Comparison of ENCODE assay signal across 8 cellular contexts in the genomic region with DNA sequence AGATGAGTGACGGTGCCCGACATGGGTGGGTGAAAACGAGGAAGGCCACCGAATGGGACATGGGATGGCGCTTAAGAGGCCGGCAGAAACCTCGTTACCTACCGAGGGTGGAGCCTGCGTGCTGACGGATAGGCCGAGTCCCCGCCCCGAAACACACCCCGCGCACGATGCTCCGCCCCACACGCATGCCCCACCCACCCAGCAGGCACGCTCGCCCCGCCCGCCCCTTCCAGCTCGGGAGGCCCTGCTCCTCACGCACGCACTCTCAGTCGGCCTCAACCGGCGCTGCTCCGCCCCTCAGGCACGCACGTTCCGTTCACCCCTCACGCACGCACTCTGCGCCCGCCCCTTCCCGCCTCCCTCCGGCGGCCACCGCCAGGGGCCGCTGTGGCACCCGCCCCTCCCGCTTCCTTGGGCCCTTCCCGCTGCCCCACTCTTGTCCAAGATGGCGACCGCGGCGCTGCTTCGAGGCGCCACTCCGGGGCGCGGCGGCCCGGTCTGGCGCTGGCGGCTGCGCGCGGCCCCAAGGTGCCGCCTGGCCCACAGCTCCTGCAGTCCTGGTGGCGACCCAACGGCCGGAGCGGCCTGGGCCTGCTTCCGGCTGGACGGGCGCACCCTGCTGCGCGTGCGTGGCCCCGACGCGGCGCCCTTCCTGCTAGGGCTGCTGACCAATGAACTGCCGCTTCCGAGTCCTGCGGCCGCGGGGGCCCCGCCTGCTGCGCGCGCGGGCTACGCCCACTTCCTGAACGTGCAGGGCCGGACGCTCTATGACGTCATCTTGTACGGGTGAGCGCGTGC. TPM values are rescaled to one million over a fixed set of nuclear protein-coding genes. Genes with fewer than 3 reads are reported as not detected.
DNase-seq lines count a peak whose midpoint lies in the region; ATAC-seq and TF ChIP-seq lines count a peak whose summit lies in the region.

TSS of gene IBA57 (plus strand) at position 433 of the 798 bp plus-strand sequence. CDS start at position 446, 13 bp downstream.

- POLR2A ChIA-PET in naive thymus-derived CD4-positive, alpha-beta T cell (lab: Charles Lee), result interaction anchor here (0.7 to 8.3 kb wide), 19 partner anchors 9 to 321 kb away, joined by 3 to 109 read pairs (median 6); partner anchors contain the start of genes ARF1, GUK1 and RNF187

- peak within 1 kb of the TSS; percentile 85 for H3K27ac ChIP-seq in DOHH2 (ENCODE audit: low read depth, low read length)
- peak within 1 kb of the TSS; percentile 99 for H3K27ac ChIP-seq in KOPT-K1 (ENCODE audit: low read depth, low read length, poor library complexity, severe bottlenecking)
- peak within 1 kb of the TSS; percentile 99 to 100 (median 100) for H3K27ac ChIP-seq in Peyer's patch
- peak within 1 kb of the TSS; percentile 97 for H3K27ac ChIP-seq in naive thymus-derived CD4-positive, alpha-beta T cell (ENCODE audit: low read depth, low read length)

- H3K9me3 ChIP-seq in DOHH2 (ENCODE audit: control insufficient read depth, insufficient read depth, low read length), result no peaks in the 10 kb centered on the region
- H3K9me3 ChIP-seq in KOPT-K1 (ENCODE audit: insufficient read depth, low read length, poor library complexity, severe bottlenecking), result no peaks in the 10 kb centered on the region
- no peaks in the 10 kb centered on the region for H3K9me3 ChIP-seq in Peyer's patch
- no peaks in the 10 kb centered on the region for H3K9me3 ChIP-seq in naive thymus-derived CD4-positive, alpha-beta T cell (ENCODE audit: control insufficient read depth in 2 of 3, low read length in 3 of 3)

- peak within 1 kb of the TSS; percentile 85 for H3K4me3 ChIP-seq in DOHH2 (ENCODE audit: low read length)
- peak within 1 kb of the TSS; percentile 65 to 100 (median 88) for H3K4me3 ChIP-seq in Peyer's patch
- peak within 1 kb of the TSS; percentile 79 for H3K4me3 ChIP-seq in naive thymus-derived CD4-positive, alpha-beta T cell (ENCODE audit: low read length)

- H3K27me3 ChIP-seq in DOHH2 (ENCODE audit: control insufficient read depth, low read length), result no peaks in the 10 kb centered on the region
- no peaks in the 10 kb centered on the region for H3K27me3 ChIP-seq in Peyer's patch
- no peaks in the 10 kb centered on the region for H3K27me3 ChIP-seq in naive thymus-derived CD4-positive, alpha-beta T cell (ENCODE audit: control insufficient read depth in 2 of 2, insufficient read depth in 2 of 2, low read length in 2 of 2)

- H3K9me3 Mint-ChIP-seq in naive thymus-derived CD4-positive, alpha-beta T cell, result peaks cover 0 to 2% (median 0%) of the 10 kb centered on the region in 11 donors
- H3K9me3 Mint-ChIP-seq in stimulated activated naive B cell treated with anti-CD40 and anti-IgM and Interleukin-4, amounts not matched to agents 10 μg/mL and 1 μg/mL and 100 μg/mL, for 72 hours, result no peaks in the 10 kb centered on the region

- peaks cover 10 to 65% (median 48%) of the 10 kb centered on the region in 7 donors for H3K4me1 Mint-ChIP-seq in naive thymus-derived CD4-positive, alpha-beta T cell
- H3K4me1 Mint-ChIP-seq in stimulated activated naive B cell treated with anti-CD40 and anti-IgM and Interleukin-4, amounts not matched to agents 10 μg/mL and 1 μg/mL and 100 μg/mL, for 72 hours, result peaks cover 27 to 51% of the 10 kb centered on the region in 2 donors

- TF ChIP-seq POLR2A in Peyer's patch (IDR thresholded peaks at IDR 0.05), result peak; percentile 78 to 97

- TF ChIP-seq CTCF in DOHH2 (IDR thresholded peaks at IDR 0.05; ENCODE audit: low read depth, low read length, poor library complexity, severe bottlenecking), result peak; percentile 66
- TF ChIP-seq CTCF in Peyer's patch (IDR thresholded peaks at IDR 0.05), result peak; percentile 88 to 100 (median 98)

- H3K9me2 ChIP-seq in DOHH2 (replicated peaks; ENCODE audit: control insufficient read depth, low read length), result no peaks in the 10 kb centered on the region

- peak within 1 kb of the TSS; percentile 76 to 92 (median 88) for H3K4me3 Mint-ChIP-seq in naive thymus-derived CD4-positive, alpha-beta T cell
- H3K4me3 Mint-ChIP-seq in stimulated activated naive B cell treated with anti-CD40 and anti-IgM and Interleukin-4, amounts not matched to agents 10 μg/mL and 1 μg/mL and 100 μg/mL, for 72 hours, result peak within 1 kb of the TSS; percentile 84 to 90

- no peaks in the 10 kb centered on the region for H3F3A ChIP-seq in DOHH2 (ENCODE audit: control insufficient read depth, insufficient read depth)

- H3K36me3 Mint-ChIP-seq in naive thymus-derived CD4-positive, alpha-beta T cell, result no peaks in the 10 kb centered on the region
- peaks cover 5 to 10% of the 10 kb centered on the region in 2 donors for H3K36me3 Mint-ChIP-seq in stimulated activated naive B cell treated with anti-CD40 and anti-IgM and Interleukin-4, amounts not matched to agents 10 μg/mL and 1 μg/mL and 100 μg/mL, for 72 hours

- H3K79me2 ChIP-seq in DOHH2 (ENCODE audit: control insufficient read depth, low read length), result peaks cover 28% of the 10 kb centered on the region

- CTCF ChIA-PET in naive thymus-derived CD4-positive, alpha-beta T cell (lab: Charles Lee), result interaction anchor here (0.6 to 3.5 kb wide), 7 partner anchors 21 to 1090 kb away, joined by 3 to 34 read pairs (median 3); partner anchors contain the start of genes C1orf35 and GUK1

- ATAC-seq in GM21786 (IDR thresholded peaks at IDR 0.05; ENCODE audit: unreplicated experiment), result peak; percentile 81
- ATAC-seq in naive thymus-derived CD4-positive, alpha-beta T cell, result peak; percentile 89
- ATAC-seq in stimulated activated naive B cell treated with anti-CD40 and anti-IgM and Interleukin-4, amounts not matched to agents 10 μg/mL and 1 μg/mL and 100 μg/mL, for 72 hours (replicated peaks), result peak; percentile 87 to 88

- DNase-seq in Peyer's patch (peak; percentile 99 to 100 (median 100)), activated T-helper 1 cell treated with Interleukin-2 at 50 U/mL for 16 hours (ENCODE audit: low read depth) (peak; percentile 100), fibroblast of gingiva (ENCODE audit: low read depth) (peak; percentile 99)
- peak; percentile 99 to 100 (median 100) for DNase-seq in naive thymus-derived CD4-positive, alpha-beta T cell
- peak; percentile 99 for DNase-seq in stimulated activated naive B cell treated with anti-CD40 and anti-IgM and Interleukin-4, amounts not matched to agents 10 μg/mL and 1 μg/mL and 100 μg/mL, for 72 hours

- peaks cover 15% of the 10 kb centered on the region for H3K4me1 ChIP-seq in DOHH2 (ENCODE audit: control insufficient read depth, low read length)
- peaks cover 0 to 37% (median 3%) of the 10 kb centered on the region in 4 donors for H3K4me1 ChIP-seq in Peyer's patch
- peaks cover 14 to 39% of the 10 kb centered on the region in 2 donors for H3K4me1 ChIP-seq in naive thymus-derived CD4-positive, alpha-beta T cell (ENCODE audit: control insufficient read depth in 2 of 2, insufficient read depth in 2 of 2, low read length in 2 of 2)

- H3K27ac Mint-ChIP-seq in naive thymus-derived CD4-positive, alpha-beta T cell, result peak within 1 kb of the TSS; percentile 87 to 98 (median 98)
- H3K27ac Mint-ChIP-seq in stimulated activated naive B cell treated with anti-CD40 and anti-IgM and Interleukin-4, amounts not matched to agents 10 μg/mL and 1 μg/mL and 100 μg/mL, for 72 hours, result peak within 1 kb of the TSS; percentile 97

- intact Hi-C loops in naive thymus-derived CD4-positive, alpha-beta T cell (cut with micrococcal nuclease), result loop anchor here (1.0 to 10.0 kb wide), 18 partner anchors 9 to 1179 kb away; partner anchors contain the start of genes ARF1 (in 2 of the 2), C1orf35 (in 2 of the 2), GUK1 (in 2 of the 2) and MRPL55 (in 2 of the 2)

- peak within 1 kb of the TSS; percentile 97 for H3K4me2 ChIP-seq in DOHH2 (ENCODE audit: low read length)

- no peaks in the 10 kb centered on the region for H3K27me3 Mint-ChIP-seq in naive thymus-derived CD4-positive, alpha-beta T cell
- peaks cover 0 to 6% of the 10 kb centered on the region in 2 donors for H3K27me3 Mint-ChIP-seq in stimulated activated naive B cell treated with anti-CD40 and anti-IgM and Interleukin-4, amounts not matched to agents 10 μg/mL and 1 μg/mL and 100 μg/mL, for 72 hours

- no peaks in the 10 kb centered on the region for H3K36me3 ChIP-seq in DOHH2 (ENCODE audit: control insufficient read depth, low read length)
- H3K36me3 ChIP-seq in KOPT-K1 (ENCODE audit: insufficient read depth, low read length), result no peaks in the 10 kb centered on the region; the same call in 1 of the 2 replicates
- H3K36me3 ChIP-seq in Peyer's patch, result no peaks in the 10 kb centered on the region
- H3K36me3 ChIP-seq in naive thymus-derived CD4-positive, alpha-beta T cell (ENCODE audit: control insufficient read depth in 2 of 3, insufficient read depth in 3 of 3, low read length in 3 of 3), result peaks cover 0 to 16% (median 0%) of the 10 kb centered on the region in 3 experiments

- H4K20me1 ChIP-seq in DOHH2 (ENCODE audit: control insufficient read depth, insufficient read depth, low read depth, low read length), result peaks cover 6% of the 10 kb centered on the region; the same call in 1 of the 2 replicates

RNA-seq across cellular contexts. Expression of gene IBA57, which starts in this region (rescaled TPM):
- 10 to 100 TPM in 2 of 4 donors, 1 to 10 TPM in 2; 8.2 to 11.8 (median 10.3) TPM for total RNA-seq in Peyer's patch
- total RNA-seq in naive thymus-derived CD4-positive, alpha-beta T cell, result 10 to 100 TPM in 4 of 5 experiments, 1 to 10 TPM in 1; 9.3 to 17.1 (median 10.9) TPM
- 1 to 10 TPM; 5.4 to 5.6 TPM for polyA plus RNA-seq in naive thymus-derived CD4-positive, alpha-beta T cell

Comparison
In these comparisons a context has a peak if more than half of its experiments do, and no peak if none do; other contexts are left out.
1. Peak in every context shown above with its lines: DNase-seq, ATAC-seq, H3K4me3 ChIP-seq and H3K27ac ChIP-seq.